16 cellular contexts compared by ENCODE assay signal in genomic region chr12:68867606-68868005, GRCh38.
"Had no signal": no experiment of that assay in that cellular context is flagged by ENCODE, and none has a peak within 500 bp of the region (broad histone marks: within the 10 kb centered on the region; RNA-seq: fewer than 3 reads in every experiment).

No MANE protein-coding gene starts in this region.

- H3K27ac ChIP-seq: heart right ventricle, sigmoid colon, thoracic aorta had no signal

- H3K36me3 Mint-ChIP-seq: brain had no signal

- DNase-seq: activated T-cell treated with anti-CD3 and anti-CD28 coated beads, Interleukin-2, amount 50 U/mL, for 1 hour; aorta; heart right ventricle; left ventricle myocardium superior; posterior cingulate gyrus; sigmoid colon; stimulated activated CD4-positive, alpha-beta T cell treated with anti-CD3 and anti-CD28 coated beads, Interleukin-15, amount 100 ng/mL, for 24 hours; stimulated activated CD8-positive, alpha-beta memory T cell treated with anti-CD3 and anti-CD28 coated beads, Interleukin-4, amount 100 ng/mL, for 48 hours; stimulated activated naive B cell treated with anti-CD40 and anti-IgM and Interleukin-4, amounts not matched to agents 10 μg/mL and 1 μg/mL and 100 μg/mL, for 72 hours; T-helper 9 cell had no signal

- H3K27me3 Mint-ChIP-seq: brain; stimulated activated naive B cell treated with anti-CD40 and anti-IgM and Interleukin-4, amounts not matched to agents 10 μg/mL and 1 μg/mL and 100 μg/mL, for 72 hours; type B pancreatic cell had no signal

- H3K4me1 Mint-ChIP-seq: neural crest cell had no signal

- H3K9me3 ChIP-seq: heart right ventricle, sigmoid colon, thoracic aorta had no signal

- H3K4me1 ChIP-seq: heart right ventricle had no signal

- H3K4me3 Mint-ChIP-seq: brain; neural crest cell; stimulated activated naive B cell treated with anti-CD40 and anti-IgM and Interleukin-4, amounts not matched to agents 10 μg/mL and 1 μg/mL and 100 μg/mL, for 72 hours; type B pancreatic cell had no signal

- H3K27ac Mint-ChIP-seq: activated naive CD4-positive, alpha-beta T cell treated with anti-CD3 and anti-CD28 coated beads, Interleukin-2, amount 50 U/mL, for 72 hours; brain; stimulated activated naive B cell treated with anti-CD40 and anti-IgM and Interleukin-4, amounts not matched to agents 10 μg/mL and 1 μg/mL and 100 μg/mL, for 72 hours; type B pancreatic cell had no signal

- ATAC-seq: activated naive CD4-positive, alpha-beta T cell treated with anti-CD3 and anti-CD28 coated beads, Interleukin-2, amount 50 U/mL, for 72 hours; heart right ventricle; left ventricle myocardium superior; stimulated activated naive B cell treated with anti-CD40 and anti-IgM and Interleukin-4, amounts not matched to agents 10 μg/mL and 1 μg/mL and 100 μg/mL, for 72 hours had no signal

- H3K9me3 Mint-ChIP-seq: activated naive CD4-positive, alpha-beta T cell treated with anti-CD3 and anti-CD28 coated beads, Interleukin-2, amount 50 U/mL, for 72 hours; brain; neural crest cell; stimulated activated naive B cell treated with anti-CD40 and anti-IgM and Interleukin-4, amounts not matched to agents 10 μg/mL and 1 μg/mL and 100 μg/mL, for 72 hours; type B pancreatic cell had no signal

- H3K4me2 ChIP-seq: smooth muscle cell had no signal

- H3K4me3 ChIP-seq: heart right ventricle, sigmoid colon, smooth muscle cell, thoracic aorta had no signal

- H3K27me3 ChIP-seq: sigmoid colon had no signal

- H3K36me3 ChIP-seq: sigmoid colon, thoracic aorta had no signal
